9 cellular contexts compared by ENCODE assay signal in the genomic region with DNA sequence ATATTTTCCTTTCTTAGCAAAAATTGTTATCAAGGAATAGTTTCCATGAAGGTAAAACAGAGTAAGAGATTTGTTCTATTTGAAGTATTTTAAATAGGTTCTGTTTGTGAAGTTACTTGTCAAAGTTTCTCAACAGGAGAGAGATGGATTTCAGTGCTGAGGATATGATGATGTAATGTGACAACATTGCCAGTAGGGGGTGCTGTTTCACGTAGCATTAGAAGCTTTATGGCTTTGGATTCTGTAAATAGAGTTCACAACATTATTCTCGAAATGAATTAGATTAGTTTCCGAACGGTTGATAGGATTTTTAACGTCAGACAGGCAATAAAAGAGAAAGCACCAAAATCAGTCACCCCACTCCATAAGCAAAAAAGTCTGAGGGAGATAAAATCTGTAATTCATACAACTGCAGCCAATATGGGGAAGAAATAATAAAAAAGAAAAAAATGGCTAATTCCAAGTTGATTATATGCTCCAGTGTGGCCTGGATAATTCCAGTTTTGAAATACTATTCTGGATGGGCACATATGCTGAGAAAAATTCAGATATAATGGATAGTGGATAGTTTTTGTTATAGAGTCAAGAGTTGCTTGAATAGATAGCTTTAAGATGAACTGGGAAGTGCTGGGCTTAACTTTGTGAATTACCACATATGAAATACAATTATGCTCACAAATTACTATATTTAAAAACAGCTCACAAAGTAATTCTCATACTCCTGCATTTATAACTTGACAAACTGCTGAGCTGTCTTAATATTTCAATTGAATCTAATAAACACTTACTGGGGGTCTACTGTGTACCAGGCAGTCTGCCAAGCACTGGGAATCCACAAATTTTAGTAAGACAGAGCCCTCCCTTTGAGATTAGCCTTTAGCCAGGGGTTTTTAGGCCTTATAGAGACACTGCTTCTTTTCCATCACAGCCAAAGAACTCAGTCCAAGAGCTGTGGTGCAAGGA.
DNase-seq lines count a peak whose midpoint lies in the region; ATAC-seq and TF ChIP-seq lines count a peak whose summit lies in the region.
"Had no signal": no experiment of that assay in that cellular context is flagged by ENCODE, and none has a peak within 500 bp of the region (broad histone marks: within the 10 kb centered on the region; RNA-seq: fewer than 3 reads in every experiment).

No MANE protein-coding gene starts in this region.

- intact Hi-C loops in activated T-helper 1 cell treated with anti-CD3 and anti-CD28 coated beads, Interleukin-12 subunit alpha, Interleukin-12 subunit beta, Interleukin-2, Interleukin-4 antibody, amounts not matched to agents 30 ng/mL and 10 ng/mL and 1 ng/mL, durations not matched to agents 14 hours and 24 hours and 36 hours (cut with micrococcal nuclease): loop anchor here (1.0 to 10.0 kb wide), 4 partner anchors 290 to 937 kb away; partner anchors contain the start of gene CDS1
- intact Hi-C loops in sciatic nerve (cut with DNase I): no loop called here

- H3K4me1 Mint-ChIP-seq in activated T-helper 1 cell treated with anti-CD3 and anti-CD28 coated beads, Interleukin-12 subunit alpha, Interleukin-12 subunit beta, Interleukin-2, Interleukin-4 antibody, amounts not matched to agents 30 ng/mL and 10 ng/mL and 1 ng/mL, durations not matched to agents 14 hours and 24 hours and 36 hours (ENCODE audit: low read depth): peaks cover 4% of the 10 kb centered on the region
- H3K4me1 Mint-ChIP-seq in glutamatergic neuron (ENCODE audit: low read depth, unreplicated experiment): peaks cover 2% of the 10 kb centered on the region

- ATAC-seq in GM18867 (IDR thresholded peaks at IDR 0.05; ENCODE audit: unreplicated experiment): peak; percentile 78
- peak; percentile 79 for ATAC-seq in HG03378 (IDR thresholded peaks at IDR 0.05; ENCODE audit: unreplicated experiment)
- peak; percentile 79 for ATAC-seq in sciatic nerve

- DNase-seq in Caki2 (ENCODE audit: low read depth) (peak; percentile 30), NCI-H460 (ENCODE audit: extremely low read depth, low read depth) (peak; percentile 48), glutamatergic neuron (no peak), sciatic nerve (ENCODE audit: low spot score) (no peak), T-helper 9 cell (no peak)
- peak; percentile 22 for DNase-seq in activated T-helper 1 cell treated with anti-CD3 and anti-CD28 coated beads, Interleukin-12 subunit alpha, Interleukin-12 subunit beta, Interleukin-2, Interleukin-4 antibody, amounts not matched to agents 30 ng/mL and 10 ng/mL and 1 ng/mL, durations not matched to agents 14 hours and 24 hours and 36 hours (ENCODE audit: low spot score)

- H3K9me3 Mint-ChIP-seq in activated T-helper 1 cell treated with anti-CD3 and anti-CD28 coated beads, Interleukin-12 subunit alpha, Interleukin-12 subunit beta, Interleukin-2, Interleukin-4 antibody, amounts not matched to agents 30 ng/mL and 10 ng/mL and 1 ng/mL, durations not matched to agents 14 hours and 24 hours and 36 hours: no peaks in the 10 kb centered on the region
- no peaks in the 10 kb centered on the region for H3K9me3 Mint-ChIP-seq in glutamatergic neuron (ENCODE audit: unreplicated experiment)

- peaks cover 7% of the 10 kb centered on the region for H3K27me3 Mint-ChIP-seq in activated T-helper 1 cell treated with anti-CD3 and anti-CD28 coated beads, Interleukin-12 subunit alpha, Interleukin-12 subunit beta, Interleukin-2, Interleukin-4 antibody, amounts not matched to agents 30 ng/mL and 10 ng/mL and 1 ng/mL, durations not matched to agents 14 hours and 24 hours and 36 hours (ENCODE audit: insufficient read depth)
- H3K27me3 Mint-ChIP-seq in glutamatergic neuron (ENCODE audit: unreplicated experiment): peaks cover 4% of the 10 kb centered on the region

- H3K4me3 Mint-ChIP-seq in activated T-helper 1 cell treated with anti-CD3 and anti-CD28 coated beads, Interleukin-12 subunit alpha, Interleukin-12 subunit beta, Interleukin-2, Interleukin-4 antibody, amounts not matched to agents 30 ng/mL and 10 ng/mL and 1 ng/mL, durations not matched to agents 14 hours and 24 hours and 36 hours: no peak overlapping the region
- no peak overlapping the region for H3K4me3 Mint-ChIP-seq in glutamatergic neuron (ENCODE audit: unreplicated experiment)
- H3K4me3 Mint-ChIP-seq: activated naive CD8-positive, alpha-beta T cell had no signal

- in situ Hi-C loops in Caki2 (cut with HindIII; ENCODE audit: low pct_unique_long_range_greater_than_20kb, low sequenced_read_pairs): no loop called here

- H3K27ac Mint-ChIP-seq in activated T-helper 1 cell treated with anti-CD3 and anti-CD28 coated beads, Interleukin-12 subunit alpha, Interleukin-12 subunit beta, Interleukin-2, Interleukin-4 antibody, amounts not matched to agents 30 ng/mL and 10 ng/mL and 1 ng/mL, durations not matched to agents 14 hours and 24 hours and 36 hours: no peak overlapping the region
- H3K27ac Mint-ChIP-seq in glutamatergic neuron (ENCODE audit: unreplicated experiment): no peak overlapping the region
- H3K27ac Mint-ChIP-seq: activated naive CD8-positive, alpha-beta T cell had no signal

- TF ChIP-seq CTCF in glutamatergic neuron (IDR thresholded peaks at IDR 0.05; ENCODE audit: partially characterized antibody, unreplicated experiment): peak; percentile 97

- no peaks in the 10 kb centered on the region for H3K36me3 Mint-ChIP-seq in activated T-helper 1 cell treated with anti-CD3 and anti-CD28 coated beads, Interleukin-12 subunit alpha, Interleukin-12 subunit beta, Interleukin-2, Interleukin-4 antibody, amounts not matched to agents 30 ng/mL and 10 ng/mL and 1 ng/mL, durations not matched to agents 14 hours and 24 hours and 36 hours (ENCODE audit: low read depth)
- no peaks in the 10 kb centered on the region for H3K36me3 Mint-ChIP-seq in glutamatergic neuron (ENCODE audit: unreplicated experiment)
- H3K36me3 Mint-ChIP-seq: activated naive CD8-positive, alpha-beta T cell had no signal

Comparison
In these comparisons a context has a peak if more than half of its experiments do, and no peak if none do; other contexts are left out.
1. DNase-seq: peak in Caki2 (single experiment), NCI-H460 (single experiment) and activated T-helper 1 cell treated with anti-CD3 and anti-CD28 coated beads, Interleukin-12 subunit alpha, Interleukin-12 subunit beta, Interleukin-2, Interleukin-4 antibody, amounts not matched to agents 30 ng/mL and 10 ng/mL and 1 ng/mL, durations not matched to agents 14 hours and 24 hours and 36 hours (single experiment); none in glutamatergic neuron (single experiment), sciatic nerve (single experiment) and T-helper 9 cell (single experiment).
2. Peak in every context shown above with its lines, with median percentiles within 50 percentile points of each other: ATAC-seq.